In the genomic region with DNA sequence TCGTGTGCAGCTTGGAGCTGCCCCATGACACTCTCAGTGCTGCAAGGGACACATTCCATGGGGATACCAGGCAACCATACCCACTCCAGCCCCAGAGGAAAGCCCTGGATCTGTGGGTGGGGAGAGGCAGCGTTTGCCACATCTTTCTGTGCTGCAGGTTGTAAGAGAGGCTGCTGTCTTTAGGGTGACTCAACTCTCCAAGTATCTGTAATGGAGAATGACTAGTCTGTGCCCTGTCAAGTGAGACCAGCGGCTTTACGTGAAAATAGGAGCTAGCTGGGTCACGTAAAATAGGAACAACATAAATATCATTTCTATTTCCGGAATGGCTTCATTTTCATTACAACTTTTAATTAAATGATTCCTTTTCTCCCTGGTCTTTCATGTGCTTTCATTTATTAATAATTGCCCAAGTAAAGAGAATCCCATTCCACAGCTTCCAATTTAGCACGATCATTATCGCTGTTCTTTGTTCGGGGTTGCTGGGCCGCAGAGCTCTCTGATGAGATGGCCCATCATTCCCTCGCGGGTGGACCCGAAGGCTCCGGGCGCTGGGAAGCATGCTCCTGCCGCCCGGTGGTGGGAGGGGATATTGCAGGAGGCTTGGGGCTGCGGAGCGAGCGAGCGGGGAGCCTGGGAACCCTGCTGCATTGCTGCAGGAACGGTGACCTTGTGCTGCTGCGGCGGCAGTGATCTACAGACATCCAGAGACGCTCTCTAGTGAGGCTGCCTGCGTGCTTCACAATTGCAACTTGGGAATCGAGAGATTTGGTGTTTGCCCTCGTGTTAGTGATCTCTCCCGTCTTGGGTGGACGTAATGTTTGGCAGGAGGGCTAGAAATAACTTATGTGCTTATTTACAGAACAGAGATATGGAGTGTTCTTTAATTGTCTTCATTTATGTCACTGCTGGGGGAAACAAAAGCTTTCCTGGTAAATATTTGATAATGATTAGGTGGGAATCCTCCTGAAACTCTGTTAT, we compare ENCODE assay signal across 10 cellular contexts. TPM values are rescaled to one million over a fixed set of nuclear protein-coding genes. Genes with fewer than 3 reads are reported as not detected.
DNase-seq lines count a peak whose midpoint lies in the region; ATAC-seq lines count a peak whose summit lies in the region.
"Had no signal": no experiment of that assay in that cellular context is flagged by ENCODE, and none has a peak within 500 bp of the region (broad histone marks: within the 10 kb centered on the region; RNA-seq: fewer than 3 reads in every experiment).

No MANE protein-coding gene starts in this region.

- WGBS in right cardiac atrium, result 10% methylated on average over 30 of the region's 30 CpGs

- DNase-seq in NCI-H524 (lab: John Stamatoyannopoulos, UW), result peak; percentile 53 to 81
- DNase-seq in NCI-H524 treated with DMSO at 0.1 percent for 48 hours (lab: John Stamatoyannopoulos, UW), result no peak
- DNase-seq in NCI-H1105 treated with DMSO at 0.1 percent for 48 hours (lab: John Stamatoyannopoulos, UW), result peak; percentile 90
- peak; percentile 22 for DNase-seq in T follicular helper cell (ENCODE audit: low read depth)
- peak; percentile 10 for DNase-seq in amniotic stem cell (lab: John Stamatoyannopoulos, UW)
- peak; percentile 73 to 90 (median 87) for DNase-seq in right cardiac atrium
- peak; percentile 21 for DNase-seq in skeletal muscle cell (ENCODE audit: low read depth)

- intact Hi-C loops in right cardiac atrium (cut with DNase I), result loop anchor here in 1 of 4 donors (5.0 kb wide), 1 partner anchor 213 kb away; no protein-coding TSS in a partner anchor

- no peaks in the 10 kb centered on the region for H3K9me3 ChIP-seq in right cardiac atrium (ENCODE audit: control insufficient read depth, low read length)

- peaks cover 3% of the 10 kb centered on the region for H3K27me3 ChIP-seq in right cardiac atrium (ENCODE audit: control insufficient read depth, insufficient read depth)

- no peak overlapping the region for H3K27ac ChIP-seq in right cardiac atrium (ENCODE audit: low read length)
- H3K27ac ChIP-seq: BLaER1 had no signal

- H3K4me3 ChIP-seq in right cardiac atrium (ENCODE audit: low read length), result no peak overlapping the region
- H3K4me3 ChIP-seq in skeletal muscle cell (ENCODE audit: low read depth, low read length), result peak overlapping the region; percentile 3
- H3K4me3 ChIP-seq: BLaER1 had no signal

- H3K4me1 ChIP-seq in right cardiac atrium (ENCODE audit: control insufficient read depth, insufficient read depth, low read length), result no peaks in the 10 kb centered on the region
- H3K4me1 ChIP-seq: BLaER1 had no signal

- ATAC-seq in HG02840 (IDR thresholded peaks at IDR 0.05; ENCODE audit: low FRiP score, unreplicated experiment) (peak; percentile 84), right cardiac atrium (peak; percentile 88 to 95)

RNA-seq across cellular contexts. Expression of a gene that starts 10.6 kb away (rescaled TPM):
- total RNA-seq in right cardiac atrium, result not detected
- not detected for polyA plus RNA-seq in right cardiac atrium
- total RNA-seq: urinary bladder had no signal
- polyA plus RNA-seq: urinary bladder had no signal

RNA-seq across cellular contexts. Expression of a gene that starts 59.4 kb away (rescaled TPM):
- total RNA-seq in right cardiac atrium, result under 1 TPM in 2 of 4 donors, not detected in 2; 0.09 to 0.22 TPM
- not detected for polyA plus RNA-seq in right cardiac atrium
